In the genomic region with DNA sequence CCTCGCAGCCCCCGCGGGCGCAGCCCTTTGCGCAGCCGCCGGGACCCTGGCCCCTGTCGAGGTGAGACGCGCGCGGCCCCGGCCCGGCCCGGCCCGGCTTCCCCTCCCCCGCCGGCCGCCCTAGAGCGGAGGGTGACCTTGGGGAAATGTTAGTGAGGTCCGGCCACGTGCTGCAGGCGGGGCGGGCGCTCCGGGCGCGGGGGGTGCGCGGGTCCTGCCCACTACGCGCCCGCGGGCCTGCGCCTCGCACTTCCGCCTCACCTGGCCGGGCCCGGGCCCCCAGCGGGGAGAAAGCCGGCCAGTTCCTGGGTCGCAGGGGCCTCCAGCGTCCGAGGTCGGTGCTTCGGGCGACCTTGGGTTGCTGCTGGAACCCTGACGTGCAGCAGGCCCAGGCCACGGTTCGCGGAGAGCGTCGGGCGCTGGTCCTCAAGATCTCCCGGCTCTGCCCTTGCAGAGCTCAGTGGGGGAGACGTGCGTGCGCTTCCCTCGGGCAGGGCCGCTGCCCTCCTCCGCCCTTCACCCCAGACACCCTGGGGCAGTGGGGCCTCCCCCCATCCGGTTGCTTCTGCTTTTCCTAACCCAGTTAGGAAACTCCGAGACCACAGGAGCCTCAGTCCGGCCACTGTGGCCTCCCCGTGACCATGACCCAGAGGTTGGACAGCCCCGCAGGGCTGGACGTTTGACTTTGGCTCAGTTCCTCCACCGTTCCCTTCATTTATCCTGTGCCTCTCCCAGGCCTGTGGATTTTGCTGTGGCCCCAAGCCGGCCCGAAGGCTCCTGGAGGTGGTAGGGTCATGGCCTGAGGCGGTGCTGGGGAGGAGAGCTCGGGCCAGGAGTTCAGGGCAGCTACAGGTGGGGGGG, we compare ENCODE assay signal across 8 cellular contexts. TPM values are rescaled to one million over a fixed set of nuclear protein-coding genes. Genes with fewer than 3 reads are reported as not detected.
DNase-seq lines count a peak whose midpoint lies in the region; ATAC-seq and TF ChIP-seq lines count a peak whose summit lies in the region.

No MANE protein-coding gene starts in this region.

- H3K27ac Mint-ChIP-seq in CD4-positive, CD25-positive, alpha-beta regulatory T cell, result no peak overlapping the region
- peak overlapping the region in 1 of 6 donors; percentile 36 for H3K27ac Mint-ChIP-seq in naive B cell

- no peaks in the 10 kb centered on the region for H3K36me3 Mint-ChIP-seq in CD4-positive, CD25-positive, alpha-beta regulatory T cell
- no peaks in the 10 kb centered on the region for H3K36me3 Mint-ChIP-seq in naive B cell

- peak; percentile 22 to 31 for ATAC-seq in CD4-positive, CD25-positive, alpha-beta regulatory T cell (ENCODE audit: low read depth in 2 of 2)
- ATAC-seq in GM19324 (IDR thresholded peaks at IDR 0.05; ENCODE audit: low FRiP score, unreplicated experiment) (peak; percentile 47), naive B cell (ENCODE audit: low read depth in 2 of 2) (peak; percentile 40 to 49)

- TF ChIP-seq CTCF in HL-60 (IDR thresholded peaks at IDR 0.05; ENCODE audit: insufficient read depth, low read length) (no peak), VCaP (conservative IDR thresholded peaks at IDR 0.05) (no peak), epithelial cell of proximal tubule (conservative IDR thresholded peaks at IDR 0.05; ENCODE audit: low read depth, low read length) (no peak)

- peaks cover 0 to 2% of the 10 kb centered on the region in 2 experiments for H3K9me3 ChIP-seq in CD4-positive, CD25-positive, alpha-beta regulatory T cell (ENCODE audit: control insufficient read depth in 2 of 2, low read length in 2 of 2)

- H3K9me3 Mint-ChIP-seq in CD4-positive, CD25-positive, alpha-beta regulatory T cell, result no peaks in the 10 kb centered on the region
- H3K9me3 Mint-ChIP-seq in naive B cell, result no peaks in the 10 kb centered on the region

- peak; percentile 19 to 46 (median 25) for DNase-seq in CD4-positive, CD25-positive, alpha-beta regulatory T cell
- peak; percentile 62 to 78 for DNase-seq in HL-60 (ENCODE audit: low read depth in 1 of 2, low spot score in 1 of 2)
- DNase-seq in epithelial cell of proximal tubule (ENCODE audit: low read depth), result no peak
- DNase-seq in naive B cell, result peak; percentile 27
- no peak for DNase-seq in NCI-H526 treated with DMSO at 0.1 percent for 48 hours (lab: John Stamatoyannopoulos, UW)
- DNase-seq in amniotic stem cell (lab: John Stamatoyannopoulos, UW), result no peak

- H3K27ac ChIP-seq in CD4-positive, CD25-positive, alpha-beta regulatory T cell (ENCODE audit: insufficient read depth, low read length, poor library complexity, severe bottlenecking), result no peak overlapping the region
- H3K27ac ChIP-seq in HL-60 (replicated peaks) (peak overlapping the region; percentile 93), VCaP (peak overlapping the region; percentile 86)

- H3K4me3 Mint-ChIP-seq in CD4-positive, CD25-positive, alpha-beta regulatory T cell, result peak overlapping the region in 3 of 4 donors; percentile 59 to 82 (median 76)
- peak overlapping the region; percentile 63 to 85 (median 75) for H3K4me3 Mint-ChIP-seq in naive B cell

- peaks cover 21% of the 10 kb centered on the region for H3K4me1 ChIP-seq in CD4-positive, CD25-positive, alpha-beta regulatory T cell (ENCODE audit: control insufficient read depth, insufficient read depth, low read length, poor library complexity, severe bottlenecking)

- H3K4me3 ChIP-seq in CD4-positive, CD25-positive, alpha-beta regulatory T cell (ENCODE audit: low read depth, low read length), result no peak overlapping the region
- H3K4me3 ChIP-seq in HL-60 (replicated peaks; ENCODE audit: insufficient read depth, low read length) (peak overlapping the region; percentile 68), epithelial cell of proximal tubule (ENCODE audit: low read depth, low read length) (peak overlapping the region; percentile 81)

- H3K36me3 ChIP-seq in CD4-positive, CD25-positive, alpha-beta regulatory T cell (ENCODE audit: control insufficient read depth, insufficient read depth, low read length), result no peaks in the 10 kb centered on the region

- no peaks in the 10 kb centered on the region for H3K27me3 ChIP-seq in CD4-positive, CD25-positive, alpha-beta regulatory T cell (ENCODE audit: control insufficient read depth, insufficient read depth, low read length)
- no peaks in the 10 kb centered on the region for H3K27me3 ChIP-seq in HL-60 (ENCODE audit: insufficient read depth, poor library complexity, severe bottlenecking)

- peaks cover 0 to 21% (median 0%) of the 10 kb centered on the region in 4 donors for H3K4me1 Mint-ChIP-seq in CD4-positive, CD25-positive, alpha-beta regulatory T cell
- peaks cover 13 to 26% (median 25%) of the 10 kb centered on the region in 3 donors for H3K4me1 Mint-ChIP-seq in naive B cell

- H3K27me3 Mint-ChIP-seq in CD4-positive, CD25-positive, alpha-beta regulatory T cell, result no peaks in the 10 kb centered on the region
- no peaks in the 10 kb centered on the region for H3K27me3 Mint-ChIP-seq in naive B cell

RNA-seq across cellular contexts. Expression of a gene that starts 0.8 kb away (rescaled TPM):
- 10.5 TPM for total RNA-seq in CD4-positive, CD25-positive, alpha-beta regulatory T cell
- 10 to 100 TPM; 18.0 to 23.1 (median 18.4) TPM for polyA plus RNA-seq in CD4-positive, CD25-positive, alpha-beta regulatory T cell
- 58.2 and 70.3 TPM in 2 replicates for total RNA-seq in epithelial cell of proximal tubule
- polyA plus RNA-seq in naive B cell (ENCODE audit: low read depth in 6 of 6), result 10 to 100 TPM; 20.8 to 46.6 (median 22.7) TPM

RNA-seq across cellular contexts. Expression of a gene that starts 6.3 kb away (rescaled TPM):
- total RNA-seq in CD4-positive, CD25-positive, alpha-beta regulatory T cell, result 45.3 TPM
- polyA plus RNA-seq in CD4-positive, CD25-positive, alpha-beta regulatory T cell, result 100 to 1,000 TPM in 2 of 4 donors, 10 to 100 TPM in 2; 82.7 to 133 (median 102) TPM
- total RNA-seq in epithelial cell of proximal tubule, result 206 and 224 TPM in 2 replicates
- polyA plus RNA-seq in naive B cell (ENCODE audit: low read depth in 6 of 6), result 10 to 100 TPM; 66.3 to 87.6 (median 84.9) TPM

RNA-seq across cellular contexts. Expression of a gene that starts 6.7 kb away (rescaled TPM):
- total RNA-seq in CD4-positive, CD25-positive, alpha-beta regulatory T cell, result 11.4 TPM
- polyA plus RNA-seq in CD4-positive, CD25-positive, alpha-beta regulatory T cell, result 1 to 10 TPM in 2 of 4 donors, under 1 TPM in 2; 0.89 to 2.5 (median 1.1) TPM
- total RNA-seq in epithelial cell of proximal tubule, result 22.0 and 45.6 TPM in 2 replicates
- 1 to 10 TPM in 2 of 6 donors, under 1 TPM in 3, not detected in 1; 0.75 to 2.3 (median 0.90) TPM for polyA plus RNA-seq in naive B cell (ENCODE audit: low read depth in 6 of 6)

RNA-seq across cellular contexts. Expression of a gene that starts 11.6 kb away (rescaled TPM):
- 0.22 TPM for total RNA-seq in CD4-positive, CD25-positive, alpha-beta regulatory T cell
- not detected for polyA plus RNA-seq in CD4-positive, CD25-positive, alpha-beta regulatory T cell
- total RNA-seq in epithelial cell of proximal tubule, result 0.07 TPM in 1 of 2 replicates, not detected in the other
- not detected for polyA plus RNA-seq in naive B cell (ENCODE audit: low read depth in 6 of 6)

RNA-seq across cellular contexts. Expression of a gene that starts 25.5 kb away (rescaled TPM):
- 212 TPM for total RNA-seq in CD4-positive, CD25-positive, alpha-beta regulatory T cell
- 10 to 100 TPM; 34.3 to 47.1 (median 38.4) TPM for polyA plus RNA-seq in CD4-positive, CD25-positive, alpha-beta regulatory T cell
- total RNA-seq in epithelial cell of proximal tubule, result 73.8 and 85.8 TPM in 2 replicates
- 10 to 100 TPM; 22.1 to 49.1 (median 35.0) TPM for polyA plus RNA-seq in naive B cell (ENCODE audit: low read depth in 6 of 6)

Comparison
In these comparisons a context has a peak if more than half of its experiments do, and no peak if none do; other contexts are left out.
1. DNase-seq: peak in CD4-positive, CD25-positive, alpha-beta regulatory T cell (3 of 3), HL-60 (2 of 2) and naive B cell (single experiment); none in epithelial cell of proximal tubule (single experiment), NCI-H526 treated with DMSO at 0.1 percent for 48 hours (single experiment) and amniotic stem cell (single experiment).
2. Peak in every context shown above with its lines, with median percentiles within 50 percentile points of each other: ATAC-seq.